ENCODE assay signal across 18 cellular contexts in the genomic region with DNA sequence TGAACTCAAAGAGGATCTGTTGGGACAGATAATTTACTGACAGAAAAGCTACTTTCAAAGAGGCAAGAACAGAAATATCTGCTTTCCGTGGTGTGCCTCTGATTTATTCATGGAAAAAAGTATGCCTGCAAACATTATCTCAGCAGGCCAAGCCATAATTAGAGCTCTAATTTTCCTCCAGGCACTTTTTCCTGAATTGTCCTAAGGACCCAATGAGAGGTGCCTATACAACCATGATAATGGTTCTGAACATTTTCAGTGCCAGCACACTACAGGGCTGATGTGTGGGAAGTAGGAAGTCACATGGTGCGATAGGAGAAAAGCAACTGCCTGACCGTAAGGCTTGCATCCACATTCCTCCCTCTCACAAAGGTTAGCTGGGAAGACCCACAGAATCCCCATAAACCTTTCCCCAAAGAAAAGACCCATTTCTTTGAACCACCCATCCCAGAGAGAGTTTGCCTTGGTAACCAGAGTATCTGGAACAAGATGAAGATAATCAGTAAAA. TPM values are rescaled to one million over a fixed set of nuclear protein-coding genes. Genes with fewer than 3 reads are reported as not detected.
DNase-seq lines count a peak whose midpoint lies in the region; ATAC-seq and TF ChIP-seq lines count a peak whose summit lies in the region.
"Had no signal": no experiment of that assay in that cellular context is flagged by ENCODE, and none has a peak within 500 bp of the region (broad histone marks: within the 10 kb centered on the region; RNA-seq: fewer than 3 reads in every experiment).

No MANE protein-coding gene starts in this region.

- no peaks in the 10 kb centered on the region for H4K20me1 ChIP-seq in SK-N-SH (ENCODE audit: insufficient read depth)

- no peaks in the 10 kb centered on the region for H3F3A ChIP-seq in SK-N-SH (replicated peaks; ENCODE audit: insufficient read depth)

- peaks cover 6% of the 10 kb centered on the region for H3K9me3 Mint-ChIP-seq in activated CD8-positive, alpha-beta T cell treated with anti-CD3 and anti-CD28 coated beads, Interleukin-2, amount 10 ng/mL, durations not matched to agents 7 days and 5 days (ENCODE audit: insufficient read depth)

- H3K9me3 ChIP-seq in SK-N-SH = no peaks in the 10 kb centered on the region
- H3K9me3 ChIP-seq in SK-N-MC (ENCODE audit: low read depth, low read length) = peaks cover under 1% of the 10 kb centered on the region; the same call in 1 of the 2 replicates
- no peaks in the 10 kb centered on the region for H3K9me3 ChIP-seq in body of pancreas

- H3K36me3 Mint-ChIP-seq in activated CD8-positive, alpha-beta T cell treated with anti-CD3 and anti-CD28 coated beads, Interleukin-2, amount 10 ng/mL, durations not matched to agents 7 days and 5 days (ENCODE audit: low read depth) = peaks cover 2% of the 10 kb centered on the region
- H3K36me3 Mint-ChIP-seq: CD14-positive monocyte had no signal

- no peaks in the 10 kb centered on the region for H3K9me2 ChIP-seq in SK-N-SH

- no peak overlapping the region for H2AFZ ChIP-seq in SK-N-SH (ENCODE audit: low read depth)

- H3K4me3 Mint-ChIP-seq in activated CD8-positive, alpha-beta T cell treated with anti-CD3 and anti-CD28 coated beads, Interleukin-2, amount 10 ng/mL, durations not matched to agents 7 days and 5 days = no peak overlapping the region
- H3K4me3 Mint-ChIP-seq: CD14-positive monocyte; T-helper 1 cell treated with Interleukin-12 subunit alpha and Interleukin-12 subunit beta and Interleukin-4 antibody, amounts not matched to agents 30 μg/mL and 1 μg/mL, for 36 hours had no signal

- H3K27me3 Mint-ChIP-seq in activated CD8-positive, alpha-beta T cell treated with anti-CD3 and anti-CD28 coated beads, Interleukin-2, amount 10 ng/mL, durations not matched to agents 7 days and 5 days (ENCODE audit: low read depth) = peaks cover 6% of the 10 kb centered on the region

- H3K27ac Mint-ChIP-seq in activated CD8-positive, alpha-beta T cell treated with anti-CD3 and anti-CD28 coated beads, Interleukin-2, amount 10 ng/mL, durations not matched to agents 7 days and 5 days = no peak overlapping the region
- H3K27ac Mint-ChIP-seq: CD14-positive monocyte; T-helper 1 cell treated with Interleukin-12 subunit alpha and Interleukin-12 subunit beta and Interleukin-4 antibody, amounts not matched to agents 30 μg/mL and 1 μg/mL, for 36 hours had no signal

- H3K4me1 Mint-ChIP-seq in activated CD8-positive, alpha-beta T cell treated with anti-CD3 and anti-CD28 coated beads, Interleukin-2, amount 10 ng/mL, durations not matched to agents 7 days and 5 days (ENCODE audit: low read depth) = peaks cover 5% of the 10 kb centered on the region

- ATAC-seq in SK-N-SH treated with all-trans-retinoic acid at 6 μM for 48 hours = no peak
- ATAC-seq in activated CD8-positive, alpha-beta T cell treated with anti-CD3 and anti-CD28 coated beads, Interleukin-2, amount 10 ng/mL, durations not matched to agents 7 days and 5 days = no peak
- ATAC-seq in HG03039 (IDR thresholded peaks at IDR 0.05; ENCODE audit: unreplicated experiment) = no peak
- ATAC-seq in body of pancreas = no peak
- ATAC-seq: Panc1, Right ventricle myocardium inferior had no signal

- no peaks in the 10 kb centered on the region; the same call in 1 of the 2 replicates for H3K27me3 ChIP-seq in SK-N-SH (ENCODE audit: insufficient read depth)
- H3K27me3 ChIP-seq in body of pancreas = no peaks in the 10 kb centered on the region

- H3K27ac ChIP-seq in SK-N-SH (ENCODE audit: low read depth in 2 of 2, low read length in 1 of 2) (no peak overlapping the region), SK-N-MC (peak overlapping the region; percentile 99), body of pancreas (no peak overlapping the region)

- H3K4me1 ChIP-seq in SK-N-SH (ENCODE audit: control insufficient read depth in 1 of 2, insufficient read depth in 2 of 2, low read depth in 1 of 2, low read length in 1 of 2) (no peaks in the 10 kb centered on the region; a peak in 1 of 4 replicates), body of pancreas (no peaks in the 10 kb centered on the region)

- intact Hi-C loops in body of pancreas (cut with DNase I) = no loop called here

- peak; percentile 23 for DNase-seq in SK-N-SH
- peak; percentile 90 for DNase-seq in NCI-H2081 treated with DMSO at 0.1 percent for 48 hours (lab: John Stamatoyannopoulos, UW)
- DNase-seq in SK-N-MC (ENCODE audit: low read depth, low spot score) = peak; percentile 98
- DNase-seq in activated CD8-positive, alpha-beta T cell treated with anti-CD3 and anti-CD28 coated beads, Interleukin-2, amount 10 ng/mL, durations not matched to agents 7 days and 5 days = no peak
- no peak for DNase-seq in HuH-7 (ENCODE audit: low spot score)
- DNase-seq in body of pancreas = no peak
- DNase-seq: Calu3, DMS79 treated with DMSO at 0.1 percent for 48 hours, GDM1, Kasumi-1, NCI-H1694 treated with DMSO at 0.1 percent for 48 hours, NCI-H524 treated with DMSO at 0.1 percent for 48 hours had no signal

- H3K9ac ChIP-seq in SK-N-SH (no peak overlapping the region), SK-N-MC (ENCODE audit: insufficient read length) (peak overlapping the region; percentile 61)

- H3K36me3 ChIP-seq in SK-N-SH (replicated peaks in 1 of 2; ENCODE audit: control insufficient read depth in 1 of 2, insufficient read depth in 2 of 2, low read length in 1 of 2) (no peaks in the 10 kb centered on the region), SK-N-MC (ENCODE audit: insufficient read depth, low read length) (no peaks in the 10 kb centered on the region), body of pancreas (replicated peaks in 1 of 2; ENCODE audit: insufficient read depth in 1 of 2, low read depth in 2 of 2) (no peaks in the 10 kb centered on the region)

- H3K79me2 ChIP-seq in SK-N-SH (ENCODE audit: insufficient read depth) = no peaks in the 10 kb centered on the region

- H3K4me3 ChIP-seq in SK-N-SH (ENCODE audit: low read depth in 2 of 2, low read length in 1 of 2) (no peak overlapping the region), SK-N-MC (peak overlapping the region; percentile 53), body of pancreas (no peak overlapping the region)

- TF ChIP-seq RAD21 in SK-N-SH (IDR thresholded peaks at IDR 0.05; ENCODE audit: low read length) = no peak

- no peak for TF ChIP-seq EP300 in SK-N-SH (IDR thresholded peaks at IDR 0.05; ENCODE audit: borderline replicate concordance in 1 of 2, low read depth in 1 of 2, low read length in 1 of 2)

- CTCF ChIA-PET in SK-N-SH (lab: Yijun Ruan, JAX) = interaction anchor here (0.6 to 1.5 kb wide), 2 partner anchors 50 to 328 kb away, joined by 3 to 4 read pairs; no protein-coding TSS in a partner anchor
- CTCF ChIA-PET in activated CD8-positive, alpha-beta T cell treated with anti-CD3 and anti-CD28 coated beads, Interleukin-2, amount 10 ng/mL, durations not matched to agents 7 days and 5 days (lab: Charles Lee) = no interaction called here

- H3K4me2 ChIP-seq in SK-N-SH = no peak overlapping the region

- TF ChIP-seq CTCF in SK-N-SH (IDR thresholded peaks at IDR 0.05) = no peak
- TF ChIP-seq CTCF in body of pancreas (IDR thresholded peaks at IDR 0.05) = no peak

- no peak for TF ChIP-seq POLR2A in body of pancreas (IDR thresholded peaks at IDR 0.05)

- POLR2A ChIA-PET in SK-N-SH (lab: Yijun Ruan, JAX) = interaction anchor here (1.2 kb wide), 1 partner anchor 46 kb away, joined by 3 read pairs; the partner anchor contains the start of gene ALMS1
- POLR2A ChIA-PET in activated CD8-positive, alpha-beta T cell treated with anti-CD3 and anti-CD28 coated beads, Interleukin-2, amount 10 ng/mL, durations not matched to agents 7 days and 5 days (lab: Charles Lee) = no interaction called here

- WGBS in SK-N-SH (ENCODE audit: low lambda C conversion rate) = 50% methylated on average over 3 of the region's 3 CpGs
- 69 to 78% methylated on average over 3 of the region's 3 CpGs for WGBS in body of pancreas, 2 donors

TF ChIP-seq in SK-N-SH, 30 proteins besides CTCF, POLR2A, EP300 and RAD21 (continues in another document):
- TF ChIP-seq RFX5 (IDR thresholded peaks at IDR 0.05; ENCODE audit: low read length) = no peak
- no peak for TF ChIP-seq FOSL2 (IDR thresholded peaks at IDR 0.05; ENCODE audit: borderline replicate concordance, low read depth)
- no peak for TF ChIP-seq POLR2AphosphoS5 (IDR thresholded peaks at IDR 0.05; ENCODE audit: low read depth, low read length)
- no peak for TF ChIP-seq MAX (IDR thresholded peaks at IDR 0.05; ENCODE audit: low read depth)
- TF ChIP-seq FOXM1 (IDR thresholded peaks at IDR 0.05; ENCODE audit: low read depth) = no peak

TF ChIP-seq in SK-N-SH treated with all-trans-retinoic acid at 6 μM for 48 hours, 23 proteins besides CTCF, POLR2A, EP300 and RAD21 (continues in another document):
- TF ChIP-seq POU6F1 (CRISPR knock-in tag; IDR thresholded peaks at IDR 0.05; ENCODE audit: borderline replicate concordance, low read depth) = no peak

RNA-seq across cellular contexts. Expression of gene EGR4, which starts 45.9 kb away (rescaled TPM):
- 0.02 TPM in 1 of 2 replicates, not detected in the other for polyA plus RNA-seq in SK-N-SH (2012; rRNA removed)
- polyA plus RNA-seq in SK-N-SH (2012; cell fraction: cytosol; rRNA removed) = 0.01 TPM in 1 of 2 replicates, not detected in the other
- 0.05 TPM in 1 of 2 replicates, not detected in the other for polyA plus RNA-seq in SK-N-SH (2012; cell fraction: nucleus; rRNA removed)
- not detected for total RNA-seq in activated CD8-positive, alpha-beta T cell treated with anti-CD3 and anti-CD28 coated beads, Interleukin-2, amount 10 ng/mL, durations not matched to agents 7 days and 5 days
- not detected for total RNA-seq in body of pancreas
- total RNA-seq: Right ventricle myocardium inferior had no signal

RNA-seq across cellular contexts. Expression of gene ALMS1, which starts 46.4 kb away (rescaled TPM):
- polyA plus RNA-seq in SK-N-SH (2012; rRNA removed) = 7.0 and 7.1 TPM in 2 replicates
- polyA plus RNA-seq in SK-N-SH (2012; cell fraction: cytosol; rRNA removed) = 6.0 and 6.3 TPM in 2 replicates
- polyA plus RNA-seq in SK-N-SH (2012; cell fraction: nucleus; rRNA removed) = 15.1 and 18.2 TPM in 2 replicates
- 10 to 100 TPM; 19.9 to 21.3 TPM for total RNA-seq in activated CD8-positive, alpha-beta T cell treated with anti-CD3 and anti-CD28 coated beads, Interleukin-2, amount 10 ng/mL, durations not matched to agents 7 days and 5 days
- total RNA-seq in body of pancreas = 10 to 100 TPM; 34.2 to 44.5 TPM

RNA-seq across cellular contexts. Expression of gene FBXO41, which starts 54.9 kb away (rescaled TPM):
- 3.1 and 3.5 TPM in 2 replicates for polyA plus RNA-seq in SK-N-SH (2012; rRNA removed)
- polyA plus RNA-seq in SK-N-SH (2012; cell fraction: cytosol; rRNA removed) = 1.2 and 1.7 TPM in 2 replicates
- 11.0 and 11.4 TPM in 2 replicates for polyA plus RNA-seq in SK-N-SH (2012; cell fraction: nucleus; rRNA removed)
- total RNA-seq in activated CD8-positive, alpha-beta T cell treated with anti-CD3 and anti-CD28 coated beads, Interleukin-2, amount 10 ng/mL, durations not matched to agents 7 days and 5 days = 10 to 100 TPM; 32.0 to 32.3 TPM
- total RNA-seq in body of pancreas = 10 to 100 TPM in 1 of 2 donors, 1 to 10 TPM in 1; 4.3 to 11.2 TPM

Comparison
In these comparisons a context has a peak if more than half of its experiments do, and no peak if none do; other contexts are left out.
1. DNase-seq: peak in SK-N-SH (single experiment), NCI-H2081 treated with DMSO at 0.1 percent for 48 hours (single experiment) and SK-N-MC (single experiment); none in activated CD8-positive, alpha-beta T cell treated with anti-CD3 and anti-CD28 coated beads, Interleukin-2, amount 10 ng/mL, durations not matched to agents 7 days and 5 days (single experiment), HuH-7 (single experiment) and body of pancreas (0 of 4).